ENCODE assay signal across 27 cellular contexts in the genomic region with DNA sequence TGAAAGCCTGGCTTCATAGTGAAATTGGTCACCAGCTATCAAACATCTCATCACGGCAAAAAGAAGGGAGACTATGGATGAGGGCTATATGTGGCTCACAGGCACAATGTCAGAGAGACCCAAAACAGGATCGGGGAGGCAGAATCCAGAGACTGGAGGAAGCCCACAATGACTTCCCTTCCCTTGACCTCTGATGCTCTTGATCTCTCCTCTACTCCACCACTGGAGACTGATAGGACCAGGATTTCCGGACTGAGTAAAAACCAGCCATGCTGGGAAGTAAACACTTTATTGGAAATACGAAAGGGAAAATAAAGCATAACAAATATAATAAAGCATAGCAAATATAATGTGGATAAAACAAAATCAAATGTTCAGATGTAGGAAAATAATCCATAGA.
"Had no signal": no experiment of that assay in that cellular context is flagged by ENCODE, and none has a peak within 500 bp of the region (broad histone marks: within the 10 kb centered on the region; RNA-seq: fewer than 3 reads in every experiment).

No MANE protein-coding gene starts in this region.

- FAIRE-seq: urothelium cell line had no signal

- DNase-seq: stimulated activated CD4-positive, alpha-beta T cell treated with anti-CD3 and anti-CD28 coated beads, Interleukin-2, amount 100 ng/mL, for 48 hours; stimulated activated CD4-positive, alpha-beta T cell treated with anti-CD3 and anti-CD28 coated beads, Interleukin-4, amount 100 ng/mL, for 1 hour; stimulated activated CD4-positive, alpha-beta T cell treated with anti-CD3 and anti-CD28 coated beads, Interleukin-4, amount 100 ng/mL, for 24 hours; stimulated activated CD4-positive, alpha-beta T cell treated with anti-CD3 and anti-CD28 coated beads, Interleukin-4, amount 100 ng/mL, for 4 hours; stimulated activated CD8-positive, alpha-beta memory T cell treated with anti-CD3 and anti-CD28 coated beads, Interleukin-4, amount 100 ng/mL, for 48 hours; stimulated activated naive B cell treated with anti-CD40 and anti-IgM and Interleukin-4, amounts not matched to agents 10 μg/mL and 1 μg/mL and 100 μg/mL, for 72 hours; stimulated activated naive CD4-positive, alpha-beta T cell; stimulated activated naive CD4-positive, alpha-beta T cell treated with Interleukin-2 at 50 U/mL for 16 hours; stimulated activated naive CD8-positive, alpha-beta T cell treated with anti-CD3 and anti-CD28 coated beads, Interleukin-15, amount 100 ng/mL, for 72 hours; stimulated activated naive CD8-positive, alpha-beta T cell treated with anti-CD3 and anti-CD28 coated beads, Interleukin-15, Interleukin-2, amounts not matched to agents 100 U/mL and 50 U/mL, for 24 hours; stomach; substantia nigra; testis; thyroid gland; tibial artery; transverse colon; trophoblast cell; upper lobe of left lung; upper lobe of right lung; uterus had no signal

- H3K4me1 ChIP-seq: stomach, suprapubic skin, testis, thyroid gland, tibial artery, tibial nerve, transverse colon, upper lobe of left lung, upper lobe of right lung, uterus, vagina had no signal

- H3K27ac ChIP-seq: stomach, suprapubic skin, testis, thoracic aorta, thyroid gland, tibial artery, tibial nerve, transverse colon, upper lobe of left lung, upper lobe of right lung, uterus, vagina had no signal

- ATAC-seq: stimulated activated effector memory CD8-positive, alpha-beta T cell treated with anti-CD3 and anti-CD28 coated beads, Interleukin-12 subunit alpha, Interleukin-12 subunit beta, amount 100 ng/mL, for 72 hours; stimulated activated memory B cell treated with anti-CD40 and anti-IgM and Interleukin-4, amounts not matched to agents 10 μg/mL and 1 μg/mL and 100 μg/mL, for 72 hours; stimulated activated naive B cell treated with anti-CD40 and anti-IgM and Interleukin-4, amounts not matched to agents 10 μg/mL and 1 μg/mL and 100 μg/mL, for 72 hours; stimulated activated naive CD8-positive, alpha-beta T cell treated with anti-CD3 and anti-CD28 coated beads, Interleukin-15, amount 100 ng/mL, for 72 hours; stimulated activated naive CD8-positive, alpha-beta T cell treated with anti-CD3 and anti-CD28 coated beads, Interleukin-15, Interleukin-2, amounts not matched to agents 100 U/mL and 50 U/mL, for 24 hours; upper lobe of right lung had no signal

- H3K36me3 ChIP-seq: stomach, suprapubic skin, thoracic aorta, thyroid gland, tibial artery, tibial nerve, transverse colon, upper lobe of left lung, upper lobe of right lung, uterus, vagina had no signal

- H3K9me3 ChIP-seq: stomach, suprapubic skin, testis, thoracic aorta, thyroid gland, tibial artery, tibial nerve, transverse colon, upper lobe of left lung, upper lobe of right lung, uterus, vagina had no signal

- H3K27me3 ChIP-seq: stomach, suprapubic skin, testis, thyroid gland, tibial artery, tibial nerve, transverse colon, upper lobe of left lung, upper lobe of right lung, uterus, vagina had no signal

- H3K4me3 ChIP-seq: stomach, suprapubic skin, testis, thoracic aorta, thyroid gland, tibial artery, tibial nerve, transverse colon, upper lobe of left lung, upper lobe of right lung, uterus, vagina had no signal
